In the genomic region with DNA sequence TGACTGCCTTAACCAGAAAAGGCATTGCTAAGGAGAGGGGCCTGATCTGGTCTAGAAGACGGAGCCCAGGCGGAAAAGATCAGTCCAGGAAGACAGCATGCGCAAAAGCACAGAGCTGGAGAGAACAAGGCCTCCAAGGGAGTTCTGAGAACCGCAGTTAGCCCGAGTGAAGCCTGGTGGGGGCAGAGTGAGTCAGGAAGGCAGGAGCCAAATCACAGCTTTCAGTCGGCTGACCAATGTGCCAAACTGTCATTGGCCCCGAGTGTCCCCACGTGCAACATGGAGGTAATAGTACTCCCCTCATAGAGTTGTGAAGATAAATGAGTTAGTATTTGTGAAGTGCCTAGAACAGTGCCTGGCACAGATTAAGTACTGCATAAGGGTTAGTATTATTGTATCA, we compare ENCODE assay signal across 9 cellular contexts. TPM values are rescaled to one million over a fixed set of nuclear protein-coding genes. Genes with fewer than 3 reads are reported as not detected.
A peak's percentile ranks its signal among the peaks of the same experiment; 100 is the strongest.
DNase-seq lines count a peak whose midpoint lies in the region; ATAC-seq and TF ChIP-seq lines count a peak whose summit lies in the region.
"Had no signal": no experiment of that assay in that cellular context is flagged by ENCODE, and none has a peak within 500 bp of the region (broad histone marks: within the 10 kb centered on the region; RNA-seq: fewer than 3 reads in every experiment).

No MANE protein-coding gene starts in this region.

- H3K4me3 Mint-ChIP-seq in CD8-positive, alpha-beta T cell: peak overlapping the region; percentile 84
- H3K4me3 Mint-ChIP-seq in activated T-helper 1 cell treated with anti-CD3 and anti-CD28 coated beads, Interleukin-12 subunit alpha, Interleukin-12 subunit beta, Interleukin-2, Interleukin-4 antibody, amounts not matched to agents 30 ng/mL and 10 ng/mL and 1 ng/mL, durations not matched to agents 14 hours and 24 hours and 36 hours: peak overlapping the region; percentile 38
- peak overlapping the region; percentile 91 for H3K4me3 Mint-ChIP-seq in progenitor cell of endocrine pancreas (ENCODE audit: low read depth)
- no peak overlapping the region for H3K4me3 Mint-ChIP-seq in activated CD4-positive, alpha-beta memory T cell treated with anti-CD3 and anti-CD28 coated beads, Interleukin-2, amount 10 ng/mL, durations not matched to agents 7 days and 5 days

- peak in 1 of 7 experiments; percentile 25 for DNase-seq in CD8-positive, alpha-beta T cell
- no peak for DNase-seq in activated T-helper 1 cell treated with anti-CD3 and anti-CD28 coated beads, Interleukin-12 subunit alpha, Interleukin-12 subunit beta, Interleukin-2, Interleukin-4 antibody, amounts not matched to agents 30 ng/mL and 10 ng/mL and 1 ng/mL, durations not matched to agents 14 hours and 24 hours and 36 hours (ENCODE audit: low spot score)
- DNase-seq in hepatocyte (ENCODE audit: low spot score): no peak
- no peak for DNase-seq in progenitor cell of endocrine pancreas (ENCODE audit: low spot score, unreplicated experiment)
- DNase-seq in activated CD4-positive, alpha-beta memory T cell treated with anti-CD3 and anti-CD28 coated beads, Interleukin-2, amount 10 ng/mL, durations not matched to agents 7 days and 5 days: no peak
- no peak for DNase-seq in H4 (ENCODE audit: low spot score)
- no peak for DNase-seq in caudate nucleus (lab: John Stamatoyannopoulos, UW)
- DNase-seq in NAMALWA (ENCODE audit: low spot score): no peak
- DNase-seq: activated gamma-delta T cell had no signal

- no peak overlapping the region for H3K27ac Mint-ChIP-seq in CD8-positive, alpha-beta T cell
- no peak overlapping the region for H3K27ac Mint-ChIP-seq in activated T-helper 1 cell treated with anti-CD3 and anti-CD28 coated beads, Interleukin-12 subunit alpha, Interleukin-12 subunit beta, Interleukin-2, Interleukin-4 antibody, amounts not matched to agents 30 ng/mL and 10 ng/mL and 1 ng/mL, durations not matched to agents 14 hours and 24 hours and 36 hours
- H3K27ac Mint-ChIP-seq in progenitor cell of endocrine pancreas: no peak overlapping the region
- no peak overlapping the region for H3K27ac Mint-ChIP-seq in activated CD4-positive, alpha-beta memory T cell treated with anti-CD3 and anti-CD28 coated beads, Interleukin-2, amount 10 ng/mL, durations not matched to agents 7 days and 5 days

- H3K9me2 ChIP-seq in hepatocyte (replicated peaks; ENCODE audit: insufficient read depth): no peaks in the 10 kb centered on the region

- 63% methylated on average over 8 of the region's 8 CpGs for WGBS in hepatocyte (ENCODE audit: low lambda C conversion rate, missing lambda C conversion rate)

- no peaks in the 10 kb centered on the region for H3K27me3 ChIP-seq in CD8-positive, alpha-beta T cell (ENCODE audit: insufficient read depth, low read length)
- no peaks in the 10 kb centered on the region for H3K27me3 ChIP-seq in hepatocyte

- intact Hi-C loops in CD8-positive, alpha-beta T cell (cut with DNase I, micrococcal nuclease): loop anchor here (10.0 kb wide), 2 partner anchors 506 to 746 kb away; a partner anchor contains a TSS
- intact Hi-C loops in activated T-helper 1 cell treated with anti-CD3 and anti-CD28 coated beads, Interleukin-12 subunit alpha, Interleukin-12 subunit beta, Interleukin-2, Interleukin-4 antibody, amounts not matched to agents 30 ng/mL and 10 ng/mL and 1 ng/mL, durations not matched to agents 14 hours and 24 hours and 36 hours (cut with micrococcal nuclease): loop anchor here (10.0 kb wide), 1 partner anchor 914 kb away; no protein-coding TSS in a partner anchor

- H3K9me3 Mint-ChIP-seq in CD8-positive, alpha-beta T cell: no peaks in the 10 kb centered on the region
- H3K9me3 Mint-ChIP-seq in activated T-helper 1 cell treated with anti-CD3 and anti-CD28 coated beads, Interleukin-12 subunit alpha, Interleukin-12 subunit beta, Interleukin-2, Interleukin-4 antibody, amounts not matched to agents 30 ng/mL and 10 ng/mL and 1 ng/mL, durations not matched to agents 14 hours and 24 hours and 36 hours: peaks cover 10% of the 10 kb centered on the region
- no peaks in the 10 kb centered on the region for H3K9me3 Mint-ChIP-seq in progenitor cell of endocrine pancreas (ENCODE audit: low read depth)
- peaks cover 6% of the 10 kb centered on the region for H3K9me3 Mint-ChIP-seq in activated CD4-positive, alpha-beta memory T cell treated with anti-CD3 and anti-CD28 coated beads, Interleukin-2, amount 10 ng/mL, durations not matched to agents 7 days and 5 days

- H4K20me1 ChIP-seq in hepatocyte (ENCODE audit: insufficient read depth, poor library complexity, severe bottlenecking): no peaks in the 10 kb centered on the region

- H3K27me3 Mint-ChIP-seq in CD8-positive, alpha-beta T cell (ENCODE audit: low read depth): no peaks in the 10 kb centered on the region
- H3K27me3 Mint-ChIP-seq in activated T-helper 1 cell treated with anti-CD3 and anti-CD28 coated beads, Interleukin-12 subunit alpha, Interleukin-12 subunit beta, Interleukin-2, Interleukin-4 antibody, amounts not matched to agents 30 ng/mL and 10 ng/mL and 1 ng/mL, durations not matched to agents 14 hours and 24 hours and 36 hours (ENCODE audit: insufficient read depth): peaks cover 28% of the 10 kb centered on the region
- H3K27me3 Mint-ChIP-seq in progenitor cell of endocrine pancreas: no peaks in the 10 kb centered on the region
- peaks cover 9% of the 10 kb centered on the region for H3K27me3 Mint-ChIP-seq in activated CD4-positive, alpha-beta memory T cell treated with anti-CD3 and anti-CD28 coated beads, Interleukin-2, amount 10 ng/mL, durations not matched to agents 7 days and 5 days

- H3K36me3 ChIP-seq in CD8-positive, alpha-beta T cell (ENCODE audit: insufficient read depth, low read length): no peaks in the 10 kb centered on the region
- H3K36me3 ChIP-seq in hepatocyte (replicated peaks; ENCODE audit: insufficient read depth, low read depth): no peaks in the 10 kb centered on the region

- no peak overlapping the region for H3K4me3 ChIP-seq in CD8-positive, alpha-beta T cell (ENCODE audit: low read depth, low read length)
- no peak overlapping the region for H3K4me3 ChIP-seq in hepatocyte

- POLR2A ChIA-PET in CD8-positive, alpha-beta T cell (lab: Charles Lee): interaction anchor here (2.8 kb wide), 1 partner anchor 9 kb away, joined by 10 read pairs; no protein-coding TSS in a partner anchor
- POLR2A ChIA-PET in activated CD4-positive, alpha-beta memory T cell treated with anti-CD3 and anti-CD28 coated beads, Interleukin-2, amount 10 ng/mL, durations not matched to agents 7 days and 5 days (lab: Charles Lee): no interaction called here

- CTCF ChIA-PET in CD8-positive, alpha-beta T cell (lab: Charles Lee): interaction anchor here (0.9 to 1.5 kb wide), 2 partner anchors 9 to 23 kb away, joined by 4 read pairs; no protein-coding TSS in a partner anchor
- CTCF ChIA-PET in activated CD4-positive, alpha-beta memory T cell treated with anti-CD3 and anti-CD28 coated beads, Interleukin-2, amount 10 ng/mL, durations not matched to agents 7 days and 5 days (lab: Charles Lee): interaction anchor here (2.4 kb wide), 1 partner anchor 37 kb away, joined by 9 read pairs; no protein-coding TSS in a partner anchor

- H3K79me2 ChIP-seq in hepatocyte: no peaks in the 10 kb centered on the region

- no peak overlapping the region for H3K27ac ChIP-seq in CD8-positive, alpha-beta T cell (ENCODE audit: low read depth, low read length)
- H3K27ac ChIP-seq in hepatocyte (no peak overlapping the region), caudate nucleus (ENCODE audit: low read depth, low read length) (no peak overlapping the region)

- TF ChIP-seq CTCF in CD8-positive, alpha-beta T cell (IDR thresholded peaks at IDR 0.05): no peak
- TF ChIP-seq CTCF in hepatocyte (IDR thresholded peaks at IDR 0.05; ENCODE audit: poor library complexity) (no peak), progenitor cell of endocrine pancreas (IDR thresholded peaks at IDR 0.05; ENCODE audit: unreplicated experiment) (no peak)

- peaks cover 38% of the 10 kb centered on the region for H3K4me1 Mint-ChIP-seq in CD8-positive, alpha-beta T cell (ENCODE audit: low read depth)
- H3K4me1 Mint-ChIP-seq in activated T-helper 1 cell treated with anti-CD3 and anti-CD28 coated beads, Interleukin-12 subunit alpha, Interleukin-12 subunit beta, Interleukin-2, Interleukin-4 antibody, amounts not matched to agents 30 ng/mL and 10 ng/mL and 1 ng/mL, durations not matched to agents 14 hours and 24 hours and 36 hours (ENCODE audit: low read depth): peaks cover 23% of the 10 kb centered on the region
- H3K4me1 Mint-ChIP-seq in progenitor cell of endocrine pancreas (ENCODE audit: low read depth): peaks cover 17% of the 10 kb centered on the region
- peaks cover 29% of the 10 kb centered on the region for H3K4me1 Mint-ChIP-seq in activated CD4-positive, alpha-beta memory T cell treated with anti-CD3 and anti-CD28 coated beads, Interleukin-2, amount 10 ng/mL, durations not matched to agents 7 days and 5 days

- H3K9me3 ChIP-seq in CD8-positive, alpha-beta T cell (ENCODE audit: low read length): no peaks in the 10 kb centered on the region
- H3K9me3 ChIP-seq in hepatocyte (ENCODE audit: low read depth): no peaks in the 10 kb centered on the region

- H3K4me2 ChIP-seq in hepatocyte: peak overlapping the region; percentile 87

- ATAC-seq in CD8-positive, alpha-beta T cell: no peak

- H2AFZ ChIP-seq in hepatocyte: no peak overlapping the region

- H3K36me3 Mint-ChIP-seq in CD8-positive, alpha-beta T cell: no peaks in the 10 kb centered on the region
- peaks cover 4% of the 10 kb centered on the region for H3K36me3 Mint-ChIP-seq in activated T-helper 1 cell treated with anti-CD3 and anti-CD28 coated beads, Interleukin-12 subunit alpha, Interleukin-12 subunit beta, Interleukin-2, Interleukin-4 antibody, amounts not matched to agents 30 ng/mL and 10 ng/mL and 1 ng/mL, durations not matched to agents 14 hours and 24 hours and 36 hours (ENCODE audit: low read depth)
- no peaks in the 10 kb centered on the region for H3K36me3 Mint-ChIP-seq in progenitor cell of endocrine pancreas (ENCODE audit: insufficient read depth)
- no peaks in the 10 kb centered on the region for H3K36me3 Mint-ChIP-seq in activated CD4-positive, alpha-beta memory T cell treated with anti-CD3 and anti-CD28 coated beads, Interleukin-2, amount 10 ng/mL, durations not matched to agents 7 days and 5 days (ENCODE audit: low read depth)

- H3K4me1 ChIP-seq in CD8-positive, alpha-beta T cell (ENCODE audit: insufficient read depth, low read length): peaks cover 16% of the 10 kb centered on the region
- H3K4me1 ChIP-seq in hepatocyte (ENCODE audit: insufficient read depth): no peaks in the 10 kb centered on the region

RNA-seq across cellular contexts. Expression of a gene that starts 1.2 kb away (rescaled TPM):
- total RNA-seq in CD8-positive, alpha-beta T cell: under 1 TPM; 0.43 to 0.72 TPM
- 0.34 and 0.44 TPM in 2 replicates for total RNA-seq in activated T-helper 1 cell treated with anti-CD3 and anti-CD28 coated beads, Interleukin-12 subunit alpha, Interleukin-12 subunit beta, Interleukin-2, Interleukin-4 antibody, amounts not matched to agents 30 ng/mL and 10 ng/mL and 1 ng/mL, durations not matched to agents 14 hours and 24 hours and 36 hours
- total RNA-seq in hepatocyte (1.8 and 2.8 TPM in 2 replicates), progenitor cell of endocrine pancreas (22.5 and 27.2 TPM in 2 replicates)
- 1.4 and 4.1 TPM in 2 replicates for polyA plus RNA-seq in hepatocyte
- 1 to 10 TPM; 2.4 to 3.4 TPM for total RNA-seq in activated CD4-positive, alpha-beta memory T cell treated with anti-CD3 and anti-CD28 coated beads, Interleukin-2, amount 10 ng/mL, durations not matched to agents 7 days and 5 days
- 1.3 and 3.7 TPM in 2 replicates for total RNA-seq in H4 (2014; rRNA removed; shearing (Covaris generic))
